ENCODE assay signal across 13 cellular contexts in genomic region chr3:50166309-50167019, GRCh38. TPM values are rescaled to one million over a fixed set of nuclear protein-coding genes. Genes with fewer than 3 reads are reported as not detected.
A peak's percentile ranks its signal among the peaks of the same experiment; 100 is the strongest.
DNase-seq lines count a peak whose midpoint lies in the region; ATAC-seq, FAIRE-seq and TF ChIP-seq lines count a peak whose summit lies in the region.
"Had no signal": no experiment of that assay in that cellular context is flagged by ENCODE, and none has a peak within 500 bp of the region (broad histone marks: within the 10 kb centered on the region; RNA-seq: fewer than 3 reads in every experiment).

No MANE protein-coding gene starts in this region.

- H3K36me3 ChIP-seq in SK-N-SH (replicated peaks in 1 of 2; ENCODE audit: control insufficient read depth in 1 of 2, insufficient read depth in 2 of 2, low read length in 1 of 2), result no peaks in the 10 kb centered on the region
- H3K36me3 ChIP-seq in endothelial cell of umbilical vein (ENCODE audit: control insufficient read depth in 2 of 2, extremely low read depth in 1 of 2, insufficient read depth in 2 of 2, low read length in 2 of 2), result peaks cover 0 to 6% of the 10 kb centered on the region in 2 experiments
- H3K36me3 ChIP-seq in muscle layer of duodenum (ENCODE audit: control insufficient read depth in 1 of 2, insufficient read depth in 2 of 2, low read length in 2 of 2), result no peaks in the 10 kb centered on the region
- no peaks in the 10 kb centered on the region for H3K36me3 ChIP-seq in upper lobe of right lung

- no peak for TF ChIP-seq RAD21 in SK-N-SH (IDR thresholded peaks at IDR 0.05; ENCODE audit: low read length)

- POLR2A ChIA-PET in SK-N-SH (lab: Yijun Ruan, JAX), result no interaction called here
- POLR2A ChIA-PET in endothelial cell of umbilical vein (lab: Charles Lee), result interaction anchor here (2.6 kb wide), 1 partner anchor 10 kb away, joined by 10 read pairs; no protein-coding TSS in a partner anchor

- FAIRE-seq in endothelial cell of umbilical vein (lab: Jason Lieb, UNC), result peak; percentile 98

- no peaks in the 10 kb centered on the region for H3K9me2 ChIP-seq in SK-N-SH

- ATAC-seq in SK-N-SH treated with all-trans-retinoic acid at 6 μM for 48 hours (no peak), upper lobe of right lung (no peak), HG03342 (IDR thresholded peaks at IDR 0.05; ENCODE audit: unreplicated experiment) (no peak)
- ATAC-seq: activated CD8-positive, alpha-beta T cell treated with anti-CD3 and anti-CD28 coated beads, Interleukin-2, amount 10 ng/mL, durations not matched to agents 7 days and 5 days had no signal

- H3K27me3 ChIP-seq in SK-N-SH (ENCODE audit: insufficient read depth), result no peaks in the 10 kb centered on the region
- no peaks in the 10 kb centered on the region for H3K27me3 ChIP-seq in endothelial cell of umbilical vein (ENCODE audit: control insufficient read depth in 2 of 2, insufficient read depth in 2 of 2, low read length in 2 of 2)
- H3K27me3 ChIP-seq in muscle layer of duodenum (ENCODE audit: low read depth, low read length), result no peaks in the 10 kb centered on the region
- H3K27me3 ChIP-seq in upper lobe of right lung, result no peaks in the 10 kb centered on the region

- no peak for TF ChIP-seq EP300 in SK-N-SH (IDR thresholded peaks at IDR 0.05; ENCODE audit: borderline replicate concordance in 1 of 2, low read depth in 1 of 2, low read length in 1 of 2)

- TF ChIP-seq CTCF in SK-N-SH (IDR thresholded peaks at IDR 0.05) (no peak), endothelial cell of umbilical vein (IDR thresholded peaks at IDR 0.05; ENCODE audit: extremely low read depth in 1 of 2, insufficient read depth in 1 of 2, low read depth in 1 of 2, low read length in 2 of 2) (no peak), upper lobe of right lung (IDR thresholded peaks at IDR 0.05) (no peak)

- intact Hi-C loops in endothelial cell of umbilical vein (cut with micrococcal nuclease) (loop anchor here (1.0 to 5.0 kb wide), 3 partner anchors 8 to 359 kb away; partner anchors contain the start of gene HYAL2), upper lobe of right lung (cut with DNase I) (no loop called here)

- peaks cover 22 to 56% of the 10 kb centered on the region in 2 experiments; a peak in 3 of 4 replicates for H3K4me1 ChIP-seq in SK-N-SH (ENCODE audit: control insufficient read depth in 1 of 2, insufficient read depth in 2 of 2, low read depth in 1 of 2, low read length in 1 of 2)
- H3K4me1 ChIP-seq in endothelial cell of umbilical vein (ENCODE audit: control insufficient read depth, extremely low read depth, insufficient read depth, low read length), result peaks cover 97% of the 10 kb centered on the region
- peaks cover 47 to 48% of the 10 kb centered on the region in 2 donors for H3K4me1 ChIP-seq in muscle layer of duodenum (ENCODE audit: control insufficient read depth in 1 of 2, insufficient read depth in 2 of 2, low read length in 2 of 2)
- H3K4me1 ChIP-seq in upper lobe of right lung, result peaks cover 89% of the 10 kb centered on the region

- H3K9me3 ChIP-seq in SK-N-SH, result no peaks in the 10 kb centered on the region
- no peaks in the 10 kb centered on the region for H3K9me3 ChIP-seq in endothelial cell of umbilical vein (replicated peaks; ENCODE audit: control insufficient read depth, insufficient read depth, low read length)
- no peaks in the 10 kb centered on the region for H3K9me3 ChIP-seq in muscle layer of duodenum (ENCODE audit: control insufficient read depth in 1 of 2, low read length in 2 of 2)
- no peaks in the 10 kb centered on the region for H3K9me3 ChIP-seq in upper lobe of right lung

- H3K9ac ChIP-seq in SK-N-SH, result no peak overlapping the region
- peak overlapping the region; percentile 67 for H3K9ac ChIP-seq in endothelial cell of umbilical vein (replicated peaks; ENCODE audit: extremely low read depth, insufficient read depth, low read length)

- H3F3A ChIP-seq in SK-N-SH (replicated peaks; ENCODE audit: insufficient read depth), result peaks cover 18% of the 10 kb centered on the region

- peak overlapping the region; percentile 69 for H3K4me2 ChIP-seq in SK-N-SH
- H3K4me2 ChIP-seq in endothelial cell of umbilical vein (ENCODE audit: insufficient read depth, low read length), result peak overlapping the region; percentile 42

- CTCF ChIA-PET in SK-N-SH (lab: Yijun Ruan, JAX), result interaction anchor here (1.2 to 7.2 kb wide), 3 partner anchors 24 to 44 kb away, joined by 3 to 60 read pairs (median 6); partner anchors contain the start of gene GNAT1
- CTCF ChIA-PET in endothelial cell of umbilical vein (lab: Charles Lee), result interaction anchor here (1.3 to 2.6 kb wide), 4 partner anchors 8 to 44 kb away, joined by 4 to 19 read pairs (median 6); no protein-coding TSS in a partner anchor

- H2AFZ ChIP-seq in SK-N-SH (ENCODE audit: low read depth) (no peak overlapping the region), endothelial cell of umbilical vein (ENCODE audit: low read depth, low read length) (no peak overlapping the region)

- no TSS peak for BruUV-seq in endothelial cell of umbilical vein (replicated peaks; lab: Mats Ljungman, UMichigan)

- H3K79me2 ChIP-seq in SK-N-SH (ENCODE audit: insufficient read depth) (peaks cover 23% of the 10 kb centered on the region), endothelial cell of umbilical vein (ENCODE audit: control insufficient read depth, insufficient read depth, low read length) (peaks cover 61% of the 10 kb centered on the region)

- H3K4me3 ChIP-seq in SK-N-SH (ENCODE audit: low read depth in 2 of 2, low read length in 1 of 2) (no peak overlapping the region), endothelial cell of umbilical vein (replicated peaks in 1 of 3; ENCODE audit: insufficient read depth in 1 of 3, low read depth in 1 of 3, low read length in 3 of 3) (peak overlapping the region in 1 of 3 experiments; percentile 12), muscle layer of duodenum (ENCODE audit: low read depth in 1 of 2, low read length in 2 of 2) (no peak overlapping the region), upper lobe of right lung (no peak overlapping the region)

- no peak for TF ChIP-seq POLR2A in endothelial cell of umbilical vein (IDR thresholded peaks at IDR 0.05; ENCODE audit: low read depth, low read length)

- no peaks in the 10 kb centered on the region for H4K20me1 ChIP-seq in SK-N-SH (ENCODE audit: insufficient read depth)
- no peaks in the 10 kb centered on the region for H4K20me1 ChIP-seq in endothelial cell of umbilical vein (replicated peaks; ENCODE audit: control insufficient read depth, extremely low read depth, insufficient read depth, low read length)

- 83% methylated on average over 9 of the region's 10 CpGs for WGBS in SK-N-SH (ENCODE audit: low lambda C conversion rate)

- H3K27ac ChIP-seq in SK-N-SH (ENCODE audit: low read depth in 2 of 2, low read length in 1 of 2), result peak overlapping the region; percentile 82; a peak in 3 of 4 replicates
- peak overlapping the region; percentile 99 for H3K27ac ChIP-seq in endothelial cell of umbilical vein (ENCODE audit: insufficient read depth, low read depth, low read length)
- peak overlapping the region; percentile 65 for H3K27ac ChIP-seq in muscle layer of duodenum (ENCODE audit: low read length)
- peak overlapping the region; percentile 76 for H3K27ac ChIP-seq in upper lobe of right lung

- DNase-seq in SK-N-SH, result no peak
- DNase-seq in endothelial cell of umbilical vein (ENCODE audit: low read depth, low spot score), result no peak
- no peak for DNase-seq in upper lobe of right lung
- no peak for DNase-seq in EL
- DNase-seq in cerebellar cortex (ENCODE audit: low spot score), result no peak
- DNase-seq: activated CD8-positive, alpha-beta T cell treated with anti-CD3 and anti-CD28 coated beads, Interleukin-2, amount 10 ng/mL, durations not matched to agents 7 days and 5 days; amniotic stem cell; NCI-H1930 had no signal

- dilution Hi-C loops in endothelial cell of umbilical vein (cut with MboI; ENCODE audit: extremely low pct_ligation_motif_present, low sequenced_read_pairs), result no loop called here

- H3K9me1 ChIP-seq in endothelial cell of umbilical vein (replicated peaks; ENCODE audit: control insufficient read depth, extremely low read depth, insufficient read depth, low read length), result no peaks in the 10 kb centered on the region

RNA-seq across cellular contexts. Expression of gene SEMA3F, which starts 11.3 kb away (rescaled TPM):
- polyA plus RNA-seq in SK-N-SH (2012; rRNA removed), result 23.9 and 30.4 TPM in 2 replicates
- 15.5 and 23.2 TPM in 2 replicates for polyA plus RNA-seq in SK-N-SH (2012; cell fraction: cytosol; rRNA removed)
- 32.9 and 38.3 TPM in 2 replicates for polyA plus RNA-seq in SK-N-SH (2012; cell fraction: nucleus; rRNA removed)
- 99.1 and 143 TPM in 2 replicates for total RNA-seq in endothelial cell of umbilical vein
- polyA plus RNA-seq in endothelial cell of umbilical vein, result 64.8 and 65.8 TPM in 2 replicates
- 52.6 and 61.9 TPM in 2 replicates for polyA plus RNA-seq in endothelial cell of umbilical vein (2011; cell fraction: cytosol; rRNA removed)
- polyA plus RNA-seq in endothelial cell of umbilical vein (2011; cell fraction: nucleus; rRNA removed), result 74.4 and 75.9 TPM in 2 replicates
- polyA plus RNA-seq in endothelial cell of umbilical vein (2012), result 91.4 and 101 TPM in 2 replicates
- 84.2 and 86.5 TPM in 2 replicates for polyA minus RNA-seq in endothelial cell of umbilical vein
- 32.9 TPM for polyA minus RNA-seq in endothelial cell of umbilical vein (2011; cell fraction: cytosol; rRNA and poly(A)+ RNA removed)
- 35.4 and 43.0 TPM in 2 replicates for polyA minus RNA-seq in endothelial cell of umbilical vein (2011; cell fraction: nucleus; rRNA and poly(A)+ RNA removed)
- total RNA-seq in upper lobe of right lung, result 65.6 TPM
- total RNA-seq: activated CD8-positive, alpha-beta T cell treated with anti-CD3 and anti-CD28 coated beads, Interleukin-2, amount 10 ng/mL, durations not matched to agents 7 days and 5 days had no signal

RNA-seq across cellular contexts. Expression of gene GNAT1, which starts 24.9 kb away (rescaled TPM):
- polyA plus RNA-seq in SK-N-SH (2012; rRNA removed) (not detected in 2 replicates), endothelial cell of umbilical vein (0.05 TPM in 1 of 2 replicates, not detected in the other)
- polyA plus RNA-seq in SK-N-SH (2012; cell fraction: cytosol; rRNA removed), result not detected in 2 replicates
- polyA plus RNA-seq in SK-N-SH (2012; cell fraction: nucleus; rRNA removed), result 0.12 TPM in 1 of 2 replicates, not detected in the other
- total RNA-seq in endothelial cell of umbilical vein (0.77 and 0.78 TPM in 2 replicates), upper lobe of right lung (not detected)
- polyA plus RNA-seq in endothelial cell of umbilical vein (2011; cell fraction: cytosol; rRNA removed), result 0.03 TPM in 1 of 2 replicates, not detected in the other
- 0.40 and 0.55 TPM in 2 replicates for polyA plus RNA-seq in endothelial cell of umbilical vein (2011; cell fraction: nucleus; rRNA removed)
- 0.16 TPM in 1 of 2 replicates, not detected in the other for polyA plus RNA-seq in endothelial cell of umbilical vein (2012)
- polyA minus RNA-seq in endothelial cell of umbilical vein, result not detected in 2 replicates
- polyA minus RNA-seq in endothelial cell of umbilical vein (2011; cell fraction: cytosol; rRNA and poly(A)+ RNA removed), result not detected
- 0.14 and 0.34 TPM in 2 replicates for polyA minus RNA-seq in endothelial cell of umbilical vein (2011; cell fraction: nucleus; rRNA and poly(A)+ RNA removed)
- total RNA-seq: A673; activated CD8-positive, alpha-beta T cell treated with anti-CD3 and anti-CD28 coated beads, Interleukin-2, amount 10 ng/mL, durations not matched to agents 7 days and 5 days; glomerular endothelial cell had no signal

RNA-seq across cellular contexts. Expression of gene SLC38A3, which starts 38.6 kb away (rescaled TPM):
- polyA plus RNA-seq in SK-N-SH (2012; rRNA removed) (0.84 and 0.89 TPM in 2 replicates), endothelial cell of umbilical vein (0.94 and 1.1 TPM in 2 replicates)
- polyA plus RNA-seq in SK-N-SH (2012; cell fraction: cytosol; rRNA removed), result 0.15 and 0.29 TPM in 2 replicates
- polyA plus RNA-seq in SK-N-SH (2012; cell fraction: nucleus; rRNA removed), result 1.6 and 2.0 TPM in 2 replicates
- total RNA-seq in endothelial cell of umbilical vein (0.60 and 0.65 TPM in 2 replicates), upper lobe of right lung (not detected)
- 0.21 and 0.23 TPM in 2 replicates for polyA plus RNA-seq in endothelial cell of umbilical vein (2011; cell fraction: cytosol; rRNA removed)
- polyA plus RNA-seq in endothelial cell of umbilical vein (2011; cell fraction: nucleus; rRNA removed), result 1.0 and 1.2 TPM in 2 replicates
- polyA plus RNA-seq in endothelial cell of umbilical vein (2012), result 0.24 TPM in 1 of 2 replicates, not detected in the other
- not detected in 2 replicates for polyA minus RNA-seq in endothelial cell of umbilical vein
- polyA minus RNA-seq in endothelial cell of umbilical vein (2011; cell fraction: cytosol; rRNA and poly(A)+ RNA removed), result not detected
- 0.72 and 0.77 TPM in 2 replicates for polyA minus RNA-seq in endothelial cell of umbilical vein (2011; cell fraction: nucleus; rRNA and poly(A)+ RNA removed)
- total RNA-seq: A673; activated CD8-positive, alpha-beta T cell treated with anti-CD3 and anti-CD28 coated beads, Interleukin-2, amount 10 ng/mL, durations not matched to agents 7 days and 5 days; glomerular endothelial cell had no signal
